Comparison of ENCODE assay signal across 1 cellular context in the genomic region with DNA sequence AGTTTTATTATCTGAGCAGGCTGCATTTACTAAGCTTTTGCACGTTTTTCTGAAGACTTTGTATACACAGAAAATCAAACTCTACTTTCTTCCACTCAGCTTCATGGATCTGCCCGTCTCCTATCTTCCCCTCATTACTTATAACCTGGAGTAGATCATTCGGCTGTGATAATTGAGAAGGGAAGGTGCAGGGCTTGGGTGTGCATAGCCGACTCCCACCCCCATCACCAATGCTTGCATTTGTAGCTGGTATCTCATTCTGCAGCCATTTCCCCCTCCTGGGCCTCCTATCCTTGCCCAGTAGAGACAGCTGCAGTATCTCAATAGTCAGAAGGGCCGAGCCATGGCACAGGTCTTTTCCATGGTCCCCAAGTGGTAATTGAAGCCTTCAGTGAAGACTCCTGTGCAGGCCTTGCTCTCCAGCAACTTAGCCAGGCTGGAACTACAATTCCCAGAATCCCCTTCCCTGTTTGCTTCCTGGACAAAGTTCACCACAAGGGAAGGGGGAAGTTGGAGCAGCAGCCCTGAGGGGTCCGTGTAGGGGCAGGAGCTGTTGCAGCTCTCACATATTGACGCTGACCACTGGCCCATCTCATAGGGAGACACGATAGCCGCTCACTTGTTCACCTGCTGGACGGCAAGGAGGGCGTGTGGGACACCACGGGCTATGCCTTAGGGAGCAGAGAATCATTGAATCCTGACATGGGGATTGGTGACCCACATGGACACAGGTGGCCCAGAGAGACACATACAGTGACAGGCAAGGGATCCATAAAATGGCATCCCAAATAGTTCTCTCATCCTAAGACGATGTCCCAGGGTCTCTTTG.
TF ChIP-seq lines count a peak whose summit lies in the region.

No MANE protein-coding gene starts in this region.

TF ChIP-seq in K562, 482 proteins besides CTCF, POLR2A, EP300 and RAD21 (continued from another document and continues in another):
- TF ChIP-seq, protein P1, sequence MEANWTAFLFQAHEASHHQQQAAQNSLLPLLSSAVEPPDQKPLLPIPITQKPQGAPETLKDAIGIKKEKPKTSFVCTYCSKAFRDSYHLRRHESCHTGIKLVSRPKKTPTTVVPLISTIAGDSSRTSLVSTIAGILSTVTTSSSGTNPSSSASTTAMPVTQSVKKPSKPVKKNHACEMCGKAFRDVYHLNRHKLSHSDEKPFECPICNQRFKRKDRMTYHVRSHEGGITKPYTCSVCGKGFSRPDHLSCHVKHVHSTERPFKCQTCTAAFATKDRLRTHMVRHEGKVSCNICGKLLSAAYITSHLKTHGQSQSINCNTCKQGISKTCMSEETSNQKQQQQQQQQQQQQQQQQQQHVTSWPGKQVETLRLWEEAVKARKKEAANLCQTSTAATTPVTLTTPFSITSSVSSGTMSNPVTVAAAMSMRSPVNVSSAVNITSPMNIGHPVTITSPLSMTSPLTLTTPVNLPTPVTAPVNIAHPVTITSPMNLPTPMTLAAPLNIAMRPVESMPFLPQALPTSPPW (CRISPR knock-in tag; IDR thresholded peaks at IDR 0.05) = 0 out of 2 replicates have a peak, but pooled peaks have one; percentile 26
- TF ChIP-seq SLC30A9 (CRISPR knock-in tag; IDR thresholded peaks at IDR 0.05) = no peak
- no peak for TF ChIP-seq PURB (CRISPR knock-in tag; IDR thresholded peaks at IDR 0.05; ENCODE audit: low read depth)
- TF ChIP-seq, protein P2, sequence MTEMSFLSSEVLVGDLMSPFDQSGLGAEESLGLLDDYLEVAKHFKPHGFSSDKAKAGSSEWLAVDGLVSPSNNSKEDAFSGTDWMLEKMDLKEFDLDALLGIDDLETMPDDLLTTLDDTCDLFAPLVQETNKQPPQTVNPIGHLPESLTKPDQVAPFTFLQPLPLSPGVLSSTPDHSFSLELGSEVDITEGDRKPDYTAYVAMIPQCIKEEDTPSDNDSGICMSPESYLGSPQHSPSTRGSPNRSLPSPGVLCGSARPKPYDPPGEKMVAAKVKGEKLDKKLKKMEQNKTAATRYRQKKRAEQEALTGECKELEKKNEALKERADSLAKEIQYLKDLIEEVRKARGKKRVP (CRISPR knock-in tag; IDR thresholded peaks at IDR 0.05) = peak; percentile 58; the same call in 1 of the 2 replicates
- no peak for TF ChIP-seq ZNF217 (CRISPR knock-in tag; IDR thresholded peaks at IDR 0.05)
- TF ChIP-seq, protein P3, sequence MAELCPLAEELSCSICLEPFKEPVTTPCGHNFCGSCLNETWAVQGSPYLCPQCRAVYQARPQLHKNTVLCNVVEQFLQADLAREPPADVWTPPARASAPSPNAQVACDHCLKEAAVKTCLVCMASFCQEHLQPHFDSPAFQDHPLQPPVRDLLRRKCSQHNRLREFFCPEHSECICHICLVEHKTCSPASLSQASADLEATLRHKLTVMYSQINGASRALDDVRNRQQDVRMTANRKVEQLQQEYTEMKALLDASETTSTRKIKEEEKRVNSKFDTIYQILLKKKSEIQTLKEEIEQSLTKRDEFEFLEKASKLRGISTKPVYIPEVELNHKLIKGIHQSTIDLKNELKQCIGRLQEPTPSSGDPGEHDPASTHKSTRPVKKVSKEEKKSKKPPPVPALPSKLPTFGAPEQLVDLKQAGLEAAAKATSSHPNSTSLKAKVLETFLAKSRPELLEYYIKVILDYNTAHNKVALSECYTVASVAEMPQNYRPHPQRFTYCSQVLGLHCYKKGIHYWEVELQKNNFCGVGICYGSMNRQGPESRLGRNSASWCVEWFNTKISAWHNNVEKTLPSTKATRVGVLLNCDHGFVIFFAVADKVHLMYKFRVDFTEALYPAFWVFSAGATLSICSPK (IDR thresholded peaks at IDR 0.05; ENCODE audit: borderline replicate concordance) = no peak
- TF ChIP-seq, protein P4, sequence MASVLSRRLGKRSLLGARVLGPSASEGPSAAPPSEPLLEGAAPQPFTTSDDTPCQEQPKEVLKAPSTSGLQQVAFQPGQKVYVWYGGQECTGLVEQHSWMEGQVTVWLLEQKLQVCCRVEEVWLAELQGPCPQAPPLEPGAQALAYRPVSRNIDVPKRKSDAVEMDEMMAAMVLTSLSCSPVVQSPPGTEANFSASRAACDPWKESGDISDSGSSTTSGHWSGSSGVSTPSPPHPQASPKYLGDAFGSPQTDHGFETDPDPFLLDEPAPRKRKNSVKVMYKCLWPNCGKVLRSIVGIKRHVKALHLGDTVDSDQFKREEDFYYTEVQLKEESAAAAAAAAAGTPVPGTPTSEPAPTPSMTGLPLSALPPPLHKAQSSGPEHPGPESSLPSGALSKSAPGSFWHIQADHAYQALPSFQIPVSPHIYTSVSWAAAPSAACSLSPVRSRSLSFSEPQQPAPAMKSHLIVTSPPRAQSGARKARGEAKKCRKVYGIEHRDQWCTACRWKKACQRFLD (CRISPR knock-in tag; IDR thresholded peaks at IDR 0.05) = no peak
- TF ChIP-seq, protein P5, sequence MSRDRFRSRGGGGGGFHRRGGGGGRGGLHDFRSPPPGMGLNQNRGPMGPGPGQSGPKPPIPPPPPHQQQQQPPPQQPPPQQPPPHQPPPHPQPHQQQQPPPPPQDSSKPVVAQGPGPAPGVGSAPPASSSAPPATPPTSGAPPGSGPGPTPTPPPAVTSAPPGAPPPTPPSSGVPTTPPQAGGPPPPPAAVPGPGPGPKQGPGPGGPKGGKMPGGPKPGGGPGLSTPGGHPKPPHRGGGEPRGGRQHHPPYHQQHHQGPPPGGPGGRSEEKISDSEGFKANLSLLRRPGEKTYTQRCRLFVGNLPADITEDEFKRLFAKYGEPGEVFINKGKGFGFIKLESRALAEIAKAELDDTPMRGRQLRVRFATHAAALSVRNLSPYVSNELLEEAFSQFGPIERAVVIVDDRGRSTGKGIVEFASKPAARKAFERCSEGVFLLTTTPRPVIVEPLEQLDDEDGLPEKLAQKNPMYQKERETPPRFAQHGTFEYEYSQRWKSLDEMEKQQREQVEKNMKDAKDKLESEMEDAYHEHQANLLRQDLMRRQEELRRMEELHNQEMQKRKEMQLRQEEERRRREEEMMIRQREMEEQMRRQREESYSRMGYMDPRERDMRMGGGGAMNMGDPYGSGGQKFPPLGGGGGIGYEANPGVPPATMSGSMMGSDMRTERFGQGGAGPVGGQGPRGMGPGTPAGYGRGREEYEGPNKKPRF (IDR thresholded peaks at IDR 0.05; ENCODE audit: low read depth, low read length) = no peak
- TF ChIP-seq ZNF232 (CRISPR knock-in tag; IDR thresholded peaks at IDR 0.05) = no peak
- TF ChIP-seq WHSC1 (IDR thresholded peaks at IDR 0.05; ENCODE audit: low read length) = no peak
- no peak for TF ChIP-seq IFI16 (CRISPR knock-in tag; IDR thresholded peaks at IDR 0.05)
- TF ChIP-seq, protein P6, sequence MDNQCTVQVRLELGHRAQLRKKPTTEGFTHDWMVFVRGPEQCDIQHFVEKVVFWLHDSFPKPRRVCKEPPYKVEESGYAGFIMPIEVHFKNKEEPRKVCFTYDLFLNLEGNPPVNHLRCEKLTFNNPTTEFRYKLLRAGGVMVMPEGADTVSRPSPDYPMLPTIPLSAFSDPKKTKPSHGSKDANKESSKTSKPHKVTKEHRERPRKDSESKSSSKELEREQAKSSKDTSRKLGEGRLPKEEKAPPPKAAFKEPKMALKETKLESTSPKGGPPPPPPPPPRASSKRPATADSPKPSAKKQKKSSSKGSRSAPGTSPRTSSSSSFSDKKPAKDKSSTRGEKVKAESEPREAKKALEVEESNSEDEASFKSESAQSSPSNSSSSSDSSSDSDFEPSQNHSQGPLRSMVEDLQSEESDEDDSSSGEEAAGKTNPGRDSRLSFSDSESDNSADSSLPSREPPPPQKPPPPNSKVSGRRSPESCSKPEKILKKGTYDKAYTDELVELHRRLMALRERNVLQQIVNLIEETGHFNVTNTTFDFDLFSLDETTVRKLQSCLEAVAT (IDR thresholded peaks at IDR 0.05) = no peak
- TF ChIP-seq, protein P7, sequence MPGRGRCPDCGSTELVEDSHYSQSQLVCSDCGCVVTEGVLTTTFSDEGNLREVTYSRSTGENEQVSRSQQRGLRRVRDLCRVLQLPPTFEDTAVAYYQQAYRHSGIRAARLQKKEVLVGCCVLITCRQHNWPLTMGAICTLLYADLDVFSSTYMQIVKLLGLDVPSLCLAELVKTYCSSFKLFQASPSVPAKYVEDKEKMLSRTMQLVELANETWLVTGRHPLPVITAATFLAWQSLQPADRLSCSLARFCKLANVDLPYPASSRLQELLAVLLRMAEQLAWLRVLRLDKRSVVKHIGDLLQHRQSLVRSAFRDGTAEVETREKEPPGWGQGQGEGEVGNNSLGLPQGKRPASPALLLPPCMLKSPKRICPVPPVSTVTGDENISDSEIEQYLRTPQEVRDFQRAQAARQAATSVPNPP (IDR thresholded peaks at IDR 0.05; ENCODE audit: borderline replicate concordance, insufficient read depth, insufficient read length) = no peak
- peak; percentile 83 to 89 for TF ChIP-seq MAZ (CRISPR knock-in tag; conservative IDR thresholded peaks at IDR 0.05 in 1 of 2, IDR thresholded peaks at IDR 0.05 in 1 of 2)
- TF ChIP-seq, protein P8, sequence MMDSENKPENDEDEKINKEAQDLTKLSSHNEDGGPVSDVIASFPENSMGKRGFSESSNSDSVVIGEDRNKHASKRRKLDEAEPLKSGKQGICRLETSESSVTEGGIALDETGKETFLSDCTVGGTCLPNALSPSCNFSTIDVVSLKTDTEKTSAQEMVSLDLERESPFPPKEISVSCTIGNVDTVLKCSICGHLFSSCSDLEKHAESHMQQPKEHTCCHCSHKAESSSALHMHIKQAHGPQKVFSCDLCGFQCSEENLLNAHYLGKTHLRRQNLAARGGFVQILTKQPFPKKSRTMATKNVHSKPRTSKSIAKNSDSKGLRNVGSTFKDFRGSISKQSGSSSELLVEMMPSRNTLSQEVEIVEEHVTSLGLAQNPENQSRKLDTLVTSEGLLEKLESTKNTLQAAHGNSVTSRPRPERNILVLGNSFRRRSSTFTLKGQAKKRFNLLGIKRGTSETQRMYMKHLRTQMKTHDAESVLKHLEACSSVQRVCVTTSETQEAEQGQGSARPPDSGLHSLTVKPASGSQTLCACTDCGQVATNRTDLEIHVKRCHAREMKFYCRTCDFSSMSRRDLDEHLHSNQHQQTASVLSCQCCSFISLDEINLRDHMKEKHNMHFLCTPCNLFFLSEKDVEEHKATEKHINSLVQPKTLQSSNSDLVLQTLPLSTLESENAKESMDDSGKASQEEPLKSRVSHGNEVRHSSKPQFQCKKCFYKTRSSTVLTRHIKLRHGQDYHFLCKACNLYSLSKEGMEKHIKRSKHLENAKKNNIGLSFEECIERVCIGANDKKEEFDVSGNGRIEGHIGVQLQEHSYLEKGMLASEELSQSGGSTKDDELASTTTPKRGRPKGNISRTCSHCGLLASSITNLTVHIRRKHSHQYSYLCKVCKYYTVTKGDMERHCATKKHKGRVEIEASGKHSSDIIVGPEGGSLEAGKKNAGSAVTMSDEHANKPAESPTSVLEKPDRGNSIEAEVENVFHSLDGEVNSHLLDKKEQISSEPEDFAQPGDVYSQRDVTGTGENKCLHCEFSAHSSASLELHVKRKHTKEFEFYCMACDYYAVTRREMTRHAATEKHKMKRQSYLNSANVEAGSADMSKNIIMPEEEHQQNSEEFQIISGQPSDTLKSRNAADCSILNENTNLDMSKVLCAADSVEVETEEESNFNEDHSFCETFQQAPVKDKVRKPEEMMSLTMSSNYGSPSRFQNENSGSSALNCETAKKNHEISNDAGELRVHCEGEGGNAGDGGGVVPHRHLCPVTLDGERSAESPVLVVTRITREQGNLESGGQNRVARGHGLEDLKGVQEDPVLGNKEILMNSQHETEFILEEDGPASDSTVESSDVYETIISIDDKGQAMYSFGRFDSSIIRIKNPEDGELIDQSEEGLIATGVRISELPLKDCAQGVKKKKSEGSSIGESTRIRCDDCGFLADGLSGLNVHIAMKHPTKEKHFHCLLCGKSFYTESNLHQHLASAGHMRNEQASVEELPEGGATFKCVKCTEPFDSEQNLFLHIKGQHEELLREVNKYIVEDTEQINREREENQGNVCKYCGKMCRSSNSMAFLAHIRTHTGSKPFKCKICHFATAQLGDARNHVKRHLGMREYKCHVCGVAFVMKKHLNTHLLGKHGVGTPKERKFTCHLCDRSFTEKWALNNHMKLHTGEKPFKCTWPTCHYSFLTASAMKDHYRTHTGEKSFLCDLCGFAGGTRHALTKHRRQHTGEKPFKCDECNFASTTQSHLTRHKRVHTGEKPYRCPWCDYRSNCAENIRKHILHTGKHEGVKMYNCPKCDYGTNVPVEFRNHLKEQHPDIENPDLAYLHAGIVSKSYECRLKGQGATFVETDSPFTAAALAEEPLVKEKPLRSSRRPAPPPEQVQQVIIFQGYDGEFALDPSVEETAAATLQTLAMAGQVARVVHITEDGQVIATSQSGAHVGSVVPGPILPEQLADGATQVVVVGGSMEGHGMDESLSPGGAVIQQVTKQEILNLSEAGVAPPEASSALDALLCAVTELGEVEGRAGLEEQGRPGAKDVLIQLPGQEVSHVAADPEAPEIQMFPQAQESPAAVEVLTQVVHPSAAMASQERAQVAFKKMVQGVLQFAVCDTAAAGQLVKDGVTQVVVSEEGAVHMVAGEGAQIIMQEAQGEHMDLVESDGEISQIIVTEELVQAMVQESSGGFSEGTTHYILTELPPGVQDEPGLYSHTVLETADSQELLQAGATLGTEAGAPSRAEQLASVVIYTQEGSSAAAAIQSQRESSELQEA (IDR thresholded peaks at IDR 0.05; ENCODE audit: low read depth) = no peak
- TF ChIP-seq ZKSCAN8 (CRISPR knock-in tag; IDR thresholded peaks at IDR 0.05) = no peak
- TF ChIP-seq HDAC8 (tag; IDR thresholded peaks at IDR 0.05) = no peak
- TF ChIP-seq NR2C1 (IDR thresholded peaks at IDR 0.05) = peak; percentile 100
- peak; percentile 100 for TF ChIP-seq NR2C1 (tag; IDR thresholded peaks at IDR 0.05)
- peak; percentile 32; the same call in 1 of the 2 replicates for TF ChIP-seq MAFK (IDR thresholded peaks at IDR 0.05; ENCODE audit: low read length)
- TF ChIP-seq BRF1 (IDR thresholded peaks at IDR 0.05; ENCODE audit: borderline replicate concordance, extremely low read depth, insufficient read length) = no peak
- no peak for TF ChIP-seq ZNF274 (IDR thresholded peaks at IDR 0.05; ENCODE audit: borderline replicate concordance, low read depth, low read length)
- TF ChIP-seq JUNB (CRISPR knock-in tag; conservative IDR thresholded peaks at IDR 0.05) = no peak
- TF ChIP-seq MXI1 (IDR thresholded peaks at IDR 0.05; ENCODE audit: low read depth, low read length) = no peak
- TF ChIP-seq ZNF384 (IDR thresholded peaks at IDR 0.05; ENCODE audit: low read depth, low read length) = no peak
- no peak for TF ChIP-seq SAFB (IDR thresholded peaks at IDR 0.05; ENCODE audit: borderline replicate concordance, low read depth, low read length)
- TF ChIP-seq ATF7 (IDR thresholded peaks at IDR 0.05) = 0 out of 2 replicates have a peak, but pooled peaks have one; percentile 29
- TF ChIP-seq, protein P9, sequence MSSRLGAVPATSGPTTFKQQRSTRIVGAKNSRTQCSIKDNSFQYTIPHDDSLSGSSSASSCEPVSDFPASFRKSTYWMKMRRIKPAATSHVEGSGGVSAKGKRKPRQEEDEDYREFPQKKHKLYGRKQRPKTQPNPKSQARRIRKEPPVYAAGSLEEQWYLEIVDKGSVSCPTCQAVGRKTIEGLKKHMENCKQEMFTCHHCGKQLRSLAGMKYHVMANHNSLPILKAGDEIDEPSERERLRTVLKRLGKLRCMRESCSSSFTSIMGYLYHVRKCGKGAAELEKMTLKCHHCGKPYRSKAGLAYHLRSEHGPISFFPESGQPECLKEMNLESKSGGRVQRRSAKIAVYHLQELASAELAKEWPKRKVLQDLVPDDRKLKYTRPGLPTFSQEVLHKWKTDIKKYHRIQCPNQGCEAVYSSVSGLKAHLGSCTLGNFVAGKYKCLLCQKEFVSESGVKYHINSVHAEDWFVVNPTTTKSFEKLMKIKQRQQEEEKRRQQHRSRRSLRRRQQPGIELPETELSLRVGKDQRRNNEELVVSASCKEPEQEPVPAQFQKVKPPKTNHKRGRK (tag; IDR thresholded peaks at IDR 0.05) = no peak
- TF ChIP-seq SP2 (IDR thresholded peaks at IDR 0.05; ENCODE audit: extremely low read depth, low read depth, low read length, poor library complexity, severe bottlenecking) = no peak
- peak; percentile 96 for TF ChIP-seq ZNF143 (CRISPR knock-in tag; IDR thresholded peaks at IDR 0.05)
- no peak for TF ChIP-seq ZNF316 (IDR thresholded peaks at IDR 0.05)
- no peak for TF ChIP-seq ZSCAN32 (CRISPR knock-in tag; IDR thresholded peaks at IDR 0.05)
- TF ChIP-seq CREB1 (IDR thresholded peaks at IDR 0.05) = no peak
- TF ChIP-seq CREB1 (CRISPR knock-in tag; IDR thresholded peaks at IDR 0.05) = no peak
